In the genomic region with DNA sequence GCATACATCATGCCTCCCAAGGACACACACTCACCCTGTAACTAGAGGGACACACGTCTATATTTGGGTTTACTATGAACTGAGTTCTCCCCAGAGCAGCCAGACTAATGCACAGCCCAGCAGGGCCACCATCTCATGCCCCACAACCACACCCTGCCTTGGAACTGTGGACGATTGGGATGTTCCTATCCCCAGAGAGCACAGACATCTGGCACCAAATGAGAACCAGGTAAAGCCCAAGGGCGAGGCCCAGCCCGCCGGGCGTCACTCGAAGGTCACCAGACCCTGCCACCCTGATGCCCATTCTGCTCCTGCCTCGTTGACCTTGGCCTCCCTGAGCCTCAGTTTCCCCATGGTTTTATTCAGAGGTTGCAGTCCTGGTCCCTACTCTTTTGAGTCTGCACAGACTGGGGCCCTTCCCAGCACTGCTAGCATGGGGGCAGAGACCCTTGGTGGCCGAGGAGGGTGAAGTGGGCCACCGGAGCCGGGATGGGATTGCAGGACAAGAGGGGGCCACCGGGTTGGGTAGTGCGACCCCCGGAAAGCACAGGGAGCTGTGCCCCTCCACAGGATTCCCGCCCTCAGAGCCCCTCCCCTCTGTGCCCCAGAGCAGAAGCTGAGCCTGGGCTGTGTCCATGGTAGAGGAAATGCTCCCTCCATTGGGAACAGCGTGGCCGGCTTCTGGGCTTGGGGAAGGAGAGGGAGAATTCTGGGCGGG, we compare ENCODE assay signal across 21 cellular contexts. TPM values are rescaled to one million over a fixed set of nuclear protein-coding genes. Genes with fewer than 3 reads are reported as not detected.
DNase-seq lines count a peak whose midpoint lies in the region; ATAC-seq and TF ChIP-seq lines count a peak whose summit lies in the region.
"Had no signal": no experiment of that assay in that cellular context is flagged by ENCODE, and none has a peak within 500 bp of the region (broad histone marks: within the 10 kb centered on the region; RNA-seq: fewer than 3 reads in every experiment).

No MANE protein-coding gene starts in this region.

- no peak overlapping the region for H3K4me2 ChIP-seq in Karpas-422 (ENCODE audit: low read depth, low read length, poor library complexity, severe bottlenecking)
- H3K4me2 ChIP-seq: PC-9 had no signal

- intact Hi-C loops in activated CD4-positive, alpha-beta T cell treated with anti-CD3 and anti-CD28 coated beads, Interleukin-2, amount 10 ng/mL, durations not matched to agents 24 days and 14 days (cut with micrococcal nuclease) = loop anchor here (5.0 to 10.0 kb wide), 2 partner anchors 62 to 160 kb away; no protein-coding TSS in a partner anchor
- intact Hi-C loops in stomach (cut with DNase I; ENCODE audit: low total_unique reads) = no loop called here

- TF ChIP-seq CTCF in stomach (IDR thresholded peaks at IDR 0.05) = no peak

- H3K4me1 Mint-ChIP-seq in activated CD4-positive, alpha-beta T cell treated with anti-CD3 and anti-CD28 coated beads, Interleukin-2, amount 10 ng/mL, durations not matched to agents 24 days and 14 days = peaks cover 6% of the 10 kb centered on the region
- H3K4me1 Mint-ChIP-seq in activated CD4-positive, alpha-beta T cell treated with anti-CD3 and anti-CD28 coated beads, Interleukin-2, amount 10 ng/mL, durations not matched to agents 7 days and 5 days = peaks cover 5% of the 10 kb centered on the region

- no peaks in the 10 kb centered on the region; the same call in 1 of the 2 replicates for H4K20me1 ChIP-seq in Karpas-422 (ENCODE audit: insufficient read depth, low read depth, low read length)

- no peak for TF ChIP-seq POLR2A in stomach (IDR thresholded peaks at IDR 0.05)

- H3K9ac ChIP-seq in Karpas-422 (ENCODE audit: low read length) = no peak overlapping the region; the same call in 1 of the 2 replicates

- ATAC-seq in HG02678 (IDR thresholded peaks at IDR 0.05; ENCODE audit: unreplicated experiment) (no peak), HG02938 (IDR thresholded peaks at IDR 0.05; ENCODE audit: unreplicated experiment) (no peak)
- ATAC-seq: activated naive CD4-positive, alpha-beta T cell treated with anti-CD3 and anti-CD28 coated beads, Interleukin-2, amount 50 U/mL, for 72 hours; gastroesophageal sphincter had no signal

- H3K36me3 ChIP-seq in Karpas-422 (ENCODE audit: insufficient read depth, low read length) (no peaks in the 10 kb centered on the region), stomach (no peaks in the 10 kb centered on the region)
- H3K36me3 ChIP-seq: gastroesophageal sphincter had no signal

- H3K4me3 ChIP-seq in Karpas-422 (ENCODE audit: low read length) (no peak overlapping the region), stomach (no peak overlapping the region)
- H3K4me3 ChIP-seq: gastroesophageal sphincter, PC-9 had no signal

- H3K9me3 Mint-ChIP-seq in activated CD4-positive, alpha-beta T cell treated with anti-CD3 and anti-CD28 coated beads, Interleukin-2, amount 10 ng/mL, durations not matched to agents 24 days and 14 days = no peaks in the 10 kb centered on the region
- H3K9me3 Mint-ChIP-seq in activated CD4-positive, alpha-beta T cell treated with anti-CD3 and anti-CD28 coated beads, Interleukin-2, amount 10 ng/mL, durations not matched to agents 7 days and 5 days = no peaks in the 10 kb centered on the region
- H3K9me3 Mint-ChIP-seq: activated naive CD4-positive, alpha-beta T cell treated with anti-CD3 and anti-CD28 coated beads, Interleukin-2, amount 50 U/mL, for 72 hours; CD4-positive, CD25-positive, alpha-beta regulatory T cell; stimulated activated naive CD8-positive, alpha-beta T cell treated with anti-CD3 and anti-CD28 coated beads, Interleukin-15, Interleukin-2, amounts not matched to agents 100 ng/mL and 50 ng/mL, for 24 hours had no signal

- H3K9me3 ChIP-seq in Karpas-422 (ENCODE audit: low read length) = no peaks in the 10 kb centered on the region
- no peaks in the 10 kb centered on the region for H3K9me3 ChIP-seq in stomach
- H3K9me3 ChIP-seq: gastroesophageal sphincter had no signal

- POLR2A ChIA-PET in activated CD4-positive, alpha-beta T cell treated with anti-CD3 and anti-CD28 coated beads, Interleukin-2, amount 10 ng/mL, durations not matched to agents 7 days and 5 days (lab: Charles Lee) = no interaction called here

- no peaks in the 10 kb centered on the region for H3K9me2 ChIP-seq in Karpas-422 (replicated peaks; ENCODE audit: insufficient read depth, low read length)

- peak overlapping the region; percentile 54 for H3K27ac Mint-ChIP-seq in activated CD4-positive, alpha-beta T cell treated with anti-CD3 and anti-CD28 coated beads, Interleukin-2, amount 10 ng/mL, durations not matched to agents 24 days and 14 days
- H3K27ac Mint-ChIP-seq in activated CD4-positive, alpha-beta T cell treated with anti-CD3 and anti-CD28 coated beads, Interleukin-2, amount 10 ng/mL, durations not matched to agents 7 days and 5 days = no peak overlapping the region
- H3K27ac Mint-ChIP-seq: activated naive CD4-positive, alpha-beta T cell treated with anti-CD3 and anti-CD28 coated beads, Interleukin-2, amount 50 U/mL, for 72 hours; stimulated activated naive CD8-positive, alpha-beta T cell treated with anti-CD3 and anti-CD28 coated beads, Interleukin-15, Interleukin-2, amounts not matched to agents 100 ng/mL and 50 ng/mL, for 24 hours had no signal

- H2AFZ ChIP-seq in Karpas-422 (ENCODE audit: low read length) = no peak overlapping the region
- H2AFZ ChIP-seq: PC-9 had no signal

- H3K4me1 ChIP-seq in Karpas-422 (ENCODE audit: low read length) (peaks cover 76% of the 10 kb centered on the region), stomach (no peaks in the 10 kb centered on the region)
- H3K4me1 ChIP-seq: gastroesophageal sphincter had no signal

- H3K79me2 ChIP-seq in Karpas-422 (ENCODE audit: low read length) = no peaks in the 10 kb centered on the region

- CTCF ChIA-PET in activated CD4-positive, alpha-beta T cell treated with anti-CD3 and anti-CD28 coated beads, Interleukin-2, amount 10 ng/mL, durations not matched to agents 7 days and 5 days (lab: Charles Lee) = interaction anchor here (0.8 kb wide), 1 partner anchor 12 kb away, joined by 3 read pairs; no protein-coding TSS in a partner anchor

- DNase-seq in activated CD4-positive, alpha-beta T cell treated with anti-CD3 and anti-CD28 coated beads, Interleukin-2, amount 10 ng/mL, durations not matched to agents 24 days and 14 days = no peak
- no peak for DNase-seq in activated CD4-positive, alpha-beta T cell treated with anti-CD3 and anti-CD28 coated beads, Interleukin-2, amount 10 ng/mL, durations not matched to agents 7 days and 5 days
- DNase-seq in Karpas-422 (no peak), ecto neural progenitor cell (ENCODE audit: low spot score) (peak; percentile 45), stomach (peak; percentile 19), NCI-H82 treated with DMSO at 0.1 percent for 48 hours (lab: John Stamatoyannopoulos, UW; ENCODE audit: unreplicated experiment) (no peak)
- DNase-seq: 8988T; CD4-positive, CD25-positive, alpha-beta regulatory T cell; midbrain; NCI-H187; PC-9; SW 1271 had no signal

- 63 to 75% (median 68%) methylated on average over 13 to 18 of the region's 18 CpGs for WGBS in stomach, 5 donors

- H3K27ac ChIP-seq in Karpas-422 (ENCODE audit: low read length) (peak overlapping the region; percentile 18), stomach (no peak overlapping the region)
- H3K27ac ChIP-seq: gastroesophageal sphincter, PC-9 had no signal

- H3K27me3 Mint-ChIP-seq in activated CD4-positive, alpha-beta T cell treated with anti-CD3 and anti-CD28 coated beads, Interleukin-2, amount 10 ng/mL, durations not matched to agents 24 days and 14 days = peaks cover 16% of the 10 kb centered on the region
- peaks cover 10% of the 10 kb centered on the region for H3K27me3 Mint-ChIP-seq in activated CD4-positive, alpha-beta T cell treated with anti-CD3 and anti-CD28 coated beads, Interleukin-2, amount 10 ng/mL, durations not matched to agents 7 days and 5 days
- H3K27me3 Mint-ChIP-seq: CD4-positive, CD25-positive, alpha-beta regulatory T cell had no signal

- no peak for TF ChIP-seq EP300 in stomach (IDR thresholded peaks at IDR 0.05)

- H3K36me3 Mint-ChIP-seq in activated CD4-positive, alpha-beta T cell treated with anti-CD3 and anti-CD28 coated beads, Interleukin-2, amount 10 ng/mL, durations not matched to agents 24 days and 14 days (ENCODE audit: low read depth) = no peaks in the 10 kb centered on the region
- no peaks in the 10 kb centered on the region for H3K36me3 Mint-ChIP-seq in activated CD4-positive, alpha-beta T cell treated with anti-CD3 and anti-CD28 coated beads, Interleukin-2, amount 10 ng/mL, durations not matched to agents 7 days and 5 days (ENCODE audit: low read depth)
- H3K36me3 Mint-ChIP-seq: activated naive CD4-positive, alpha-beta T cell treated with anti-CD3 and anti-CD28 coated beads, Interleukin-2, amount 50 U/mL, for 72 hours; CD4-positive, CD25-positive, alpha-beta regulatory T cell had no signal

- no peak overlapping the region for H3K4me3 Mint-ChIP-seq in activated CD4-positive, alpha-beta T cell treated with anti-CD3 and anti-CD28 coated beads, Interleukin-2, amount 10 ng/mL, durations not matched to agents 24 days and 14 days
- no peak overlapping the region for H3K4me3 Mint-ChIP-seq in activated CD4-positive, alpha-beta T cell treated with anti-CD3 and anti-CD28 coated beads, Interleukin-2, amount 10 ng/mL, durations not matched to agents 7 days and 5 days
- H3K4me3 Mint-ChIP-seq: CD4-positive, CD25-positive, alpha-beta regulatory T cell; stimulated activated naive CD8-positive, alpha-beta T cell treated with anti-CD3 and anti-CD28 coated beads, Interleukin-15, Interleukin-2, amounts not matched to agents 100 ng/mL and 50 ng/mL, for 24 hours had no signal

- no peaks in the 10 kb centered on the region for H3K27me3 ChIP-seq in Karpas-422 (ENCODE audit: low read length)
- peaks cover 0 to 39% (median 0%) of the 10 kb centered on the region in 3 donors for H3K27me3 ChIP-seq in stomach

RNA-seq across cellular contexts. Expression of a gene that starts 56.8 kb away (rescaled TPM):
- not detected in 2 replicates for total RNA-seq in activated CD4-positive, alpha-beta T cell treated with anti-CD3 and anti-CD28 coated beads, Interleukin-2, amount 10 ng/mL, durations not matched to agents 24 days and 14 days
- total RNA-seq in activated CD4-positive, alpha-beta T cell treated with anti-CD3 and anti-CD28 coated beads, Interleukin-2, amount 10 ng/mL, durations not matched to agents 7 days and 5 days = not detected
- 1.1 and 8.3 TPM in 2 replicates for total RNA-seq in Karpas-422 (2014; rRNA removed; shearing (Covaris generic); ENCODE audit: low replicate concordance)
- total RNA-seq in stomach = 10 to 100 TPM in 2 of 5 donors, 1 to 10 TPM in 1, not detected in 2; 2.0 to 53.1 (median 12.3) TPM
- polyA plus RNA-seq in stomach = 10 to 100 TPM; 19.7 to 22.6 (median 19.8) TPM
- total RNA-seq: activated naive CD4-positive, alpha-beta T cell treated with anti-CD3 and anti-CD28 coated beads, Interleukin-2, amount 50 U/mL, for 72 hours; bronchial epithelial cell; M059J; NCI-H460; PC-9; skeletal muscle tissue had no signal

Comparison
In these comparisons a context has a peak if more than half of its experiments do, and no peak if none do; other contexts are left out.
1. DNase-seq: peak in ecto neural progenitor cell (single experiment) and stomach (single experiment); none in activated CD4-positive, alpha-beta T cell treated with anti-CD3 and anti-CD28 coated beads, Interleukin-2, amount 10 ng/mL, durations not matched to agents 24 days and 14 days (single experiment), activated CD4-positive, alpha-beta T cell treated with anti-CD3 and anti-CD28 coated beads, Interleukin-2, amount 10 ng/mL, durations not matched to agents 7 days and 5 days (single experiment), Karpas-422 (single experiment) and NCI-H82 treated with DMSO at 0.1 percent for 48 hours (single experiment).